1 cellular context compared by ENCODE assay signal in the genomic region with DNA sequence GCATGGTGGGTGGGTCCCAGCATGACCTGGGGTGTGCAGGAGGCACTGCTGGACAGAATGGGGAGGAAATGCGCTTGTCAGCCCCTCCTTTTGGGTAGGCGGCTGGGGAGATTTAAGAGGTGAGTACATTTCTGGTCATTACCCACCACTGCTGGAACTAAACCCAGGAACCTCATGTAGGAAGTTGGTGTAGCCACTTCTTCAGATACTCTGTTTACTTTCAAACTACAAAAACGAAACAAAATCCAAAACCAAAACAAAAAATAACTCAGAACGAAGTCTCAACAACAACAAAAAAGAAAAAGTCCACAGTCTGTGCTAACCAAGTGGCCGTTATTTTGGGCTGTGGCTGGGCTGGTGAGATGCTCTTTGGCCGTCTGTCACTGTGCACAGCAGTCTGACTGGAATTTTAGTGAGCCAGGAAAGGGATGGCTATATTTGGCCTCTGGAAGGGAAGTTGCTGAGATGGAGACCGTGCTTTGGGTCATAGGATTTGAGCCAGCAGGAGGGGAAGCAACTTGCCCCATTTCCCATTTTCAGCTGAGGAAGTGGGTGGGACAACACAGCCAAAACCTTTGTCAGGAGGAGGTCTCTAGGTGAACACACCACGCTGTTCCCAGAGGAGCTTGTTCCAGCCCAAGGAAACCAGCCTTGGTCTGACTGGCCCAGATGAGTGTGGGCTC.
TF ChIP-seq lines count a peak whose summit lies in the region.

No MANE protein-coding gene starts in this region.

TF ChIP-seq in GM12878, 131 proteins besides CTCF, POLR2A, EP300 and RAD21 (continued from another document):
- no peak for TF ChIP-seq MEF2A (IDR thresholded peaks at IDR 0.05; ENCODE audit: insufficient read depth, low read depth, low read length)
- TF ChIP-seq MYC (IDR thresholded peaks at IDR 0.05; ENCODE audit: insufficient read depth, insufficient read length, insufficient replicate concordance, low read length, severe bottlenecking), result no peak
- TF ChIP-seq CEBPZ (IDR thresholded peaks at IDR 0.05; ENCODE audit: low read depth, low read length), result no peak
- TF ChIP-seq TBL1XR1 (IDR thresholded peaks at IDR 0.05; ENCODE audit: low read depth, low read length), result no peak
- no peak for TF ChIP-seq BCLAF1 (IDR thresholded peaks at IDR 0.05)
- TF ChIP-seq NFYA (IDR thresholded peaks at IDR 0.05; ENCODE audit: borderline replicate concordance, low read depth, low read length), result no peak
- no peak for TF ChIP-seq GATAD2B (conservative IDR thresholded peaks at IDR 0.05; ENCODE audit: low read depth)
